Comparison of ENCODE assay signal across 1 cellular context in the genomic region with DNA sequence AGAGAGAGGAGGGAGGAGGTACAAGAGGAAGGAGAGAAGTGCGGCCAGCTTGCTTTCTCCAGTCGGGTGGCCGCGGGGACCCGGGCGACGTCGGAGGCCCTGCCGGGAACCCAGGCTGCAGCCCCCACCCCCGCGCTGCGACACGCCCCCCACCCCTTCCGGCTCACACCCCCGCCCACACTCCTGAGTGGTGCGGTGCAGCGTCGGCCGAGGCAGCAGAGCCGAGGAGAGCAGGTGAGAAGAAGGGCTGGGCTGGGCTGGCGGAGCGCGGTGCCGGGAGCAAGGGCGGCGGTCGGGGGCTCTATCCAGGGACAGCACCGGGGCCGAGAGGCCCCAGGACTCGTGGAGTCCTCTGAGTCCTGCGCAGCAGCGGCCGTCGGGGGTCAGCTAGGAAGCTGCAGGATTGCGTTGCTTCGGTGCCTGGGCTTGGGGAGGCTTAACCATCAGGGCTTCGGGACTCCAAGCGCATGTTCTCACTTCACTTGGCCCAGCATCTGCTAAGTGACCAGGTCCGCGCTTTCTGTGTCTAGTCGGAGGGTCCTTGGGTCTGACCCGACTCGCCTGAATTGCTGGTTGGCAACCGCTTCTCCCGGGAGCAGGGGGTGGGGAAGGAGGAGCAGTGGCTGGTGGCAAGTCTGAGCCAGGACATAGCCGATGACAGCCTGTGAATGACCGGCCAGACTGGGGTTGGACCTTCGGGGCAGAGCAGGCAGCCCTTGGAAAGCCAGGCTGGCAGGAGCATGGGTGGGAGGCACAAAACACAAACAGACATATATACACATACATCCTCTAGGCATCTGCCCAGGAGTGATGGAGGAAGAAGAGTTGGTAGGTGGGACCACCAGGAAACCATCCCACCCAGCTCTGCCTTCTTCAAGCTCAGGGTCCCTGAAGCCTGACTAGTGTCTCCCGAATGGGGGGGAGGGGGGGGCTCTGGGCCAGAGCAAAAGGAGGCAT.
TF ChIP-seq lines count a peak whose summit lies in the region.

No MANE protein-coding gene starts in this region.

TF ChIP-seq in HepG2, 621 proteins besides CTCF, POLR2A, EP300 and RAD21 (continued from another document):
- TF ChIP-seq ZNF670 (CRISPR knock-in tag; IDR thresholded peaks at IDR 0.05; ENCODE audit: borderline replicate concordance) (no peak), ZNF619 (CRISPR knock-in tag; IDR thresholded peaks at IDR 0.05) (no peak)
